1 cellular context compared by ENCODE assay signal in the genomic region with DNA sequence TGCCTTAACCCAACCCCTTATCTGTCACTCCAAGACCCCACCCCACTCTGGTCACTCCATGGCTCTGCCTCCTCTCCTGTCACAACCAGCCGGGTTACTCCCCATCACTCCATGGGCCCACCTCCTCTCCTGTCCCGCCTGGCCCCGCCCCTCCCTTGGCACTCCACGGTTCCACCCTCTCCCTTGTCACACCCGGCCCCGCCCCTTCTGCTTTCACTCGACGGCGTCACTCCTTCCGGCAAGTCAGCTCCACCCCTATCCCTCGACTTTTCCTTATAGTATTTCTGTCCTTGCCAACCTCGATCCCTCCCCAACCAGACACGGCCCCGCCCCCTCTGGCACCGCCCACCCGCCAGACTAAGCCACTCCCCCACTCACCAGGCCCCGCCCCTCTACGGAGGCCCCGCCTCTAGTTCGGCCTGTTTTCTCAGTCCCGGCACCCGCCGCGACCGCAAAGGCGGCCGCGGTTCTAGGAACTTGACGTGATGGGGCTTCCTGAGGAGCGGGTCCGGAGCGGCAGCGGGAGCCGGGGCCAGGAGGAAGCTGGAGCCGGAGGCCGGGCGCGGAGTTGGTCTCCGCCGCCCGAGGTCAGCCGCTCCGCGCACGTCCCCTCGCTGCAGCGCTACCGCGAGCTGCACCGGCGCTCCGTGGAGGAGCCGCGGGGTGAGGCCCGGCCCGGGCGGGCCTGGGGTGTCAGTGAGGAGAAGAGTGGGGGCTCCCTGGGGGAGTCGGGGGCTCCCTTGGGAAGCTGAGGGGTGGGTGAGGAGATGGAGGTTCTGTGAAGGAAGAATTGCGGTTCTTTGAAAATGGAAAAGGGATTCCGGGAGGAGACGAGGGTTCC.
TF ChIP-seq lines count a peak whose summit lies in the region.

A gene with protein sequence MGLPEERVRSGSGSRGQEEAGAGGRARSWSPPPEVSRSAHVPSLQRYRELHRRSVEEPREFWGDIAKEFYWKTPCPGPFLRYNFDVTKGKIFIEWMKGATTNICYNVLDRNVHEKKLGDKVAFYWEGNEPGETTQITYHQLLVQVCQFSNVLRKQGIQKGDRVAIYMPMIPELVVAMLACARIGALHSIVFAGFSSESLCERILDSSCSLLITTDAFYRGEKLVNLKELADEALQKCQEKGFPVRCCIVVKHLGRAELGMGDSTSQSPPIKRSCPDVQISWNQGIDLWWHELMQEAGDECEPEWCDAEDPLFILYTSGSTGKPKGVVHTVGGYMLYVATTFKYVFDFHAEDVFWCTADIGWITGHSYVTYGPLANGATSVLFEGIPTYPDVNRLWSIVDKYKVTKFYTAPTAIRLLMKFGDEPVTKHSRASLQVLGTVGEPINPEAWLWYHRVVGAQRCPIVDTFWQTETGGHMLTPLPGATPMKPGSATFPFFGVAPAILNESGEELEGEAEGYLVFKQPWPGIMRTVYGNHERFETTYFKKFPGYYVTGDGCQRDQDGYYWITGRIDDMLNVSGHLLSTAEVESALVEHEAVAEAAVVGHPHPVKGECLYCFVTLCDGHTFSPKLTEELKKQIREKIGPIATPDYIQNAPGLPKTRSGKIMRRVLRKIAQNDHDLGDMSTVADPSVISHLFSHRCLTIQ (plus strand): TSS at position 452 of the 841 bp plus-strand sequence. CDS start 34 bp downstream, at position 486.

TF ChIP-seq in HepG2, 621 proteins besides CTCF, POLR2A, EP300 and RAD21 (continued from another document and continues in another):
- TF ChIP-seq, protein P1, sequence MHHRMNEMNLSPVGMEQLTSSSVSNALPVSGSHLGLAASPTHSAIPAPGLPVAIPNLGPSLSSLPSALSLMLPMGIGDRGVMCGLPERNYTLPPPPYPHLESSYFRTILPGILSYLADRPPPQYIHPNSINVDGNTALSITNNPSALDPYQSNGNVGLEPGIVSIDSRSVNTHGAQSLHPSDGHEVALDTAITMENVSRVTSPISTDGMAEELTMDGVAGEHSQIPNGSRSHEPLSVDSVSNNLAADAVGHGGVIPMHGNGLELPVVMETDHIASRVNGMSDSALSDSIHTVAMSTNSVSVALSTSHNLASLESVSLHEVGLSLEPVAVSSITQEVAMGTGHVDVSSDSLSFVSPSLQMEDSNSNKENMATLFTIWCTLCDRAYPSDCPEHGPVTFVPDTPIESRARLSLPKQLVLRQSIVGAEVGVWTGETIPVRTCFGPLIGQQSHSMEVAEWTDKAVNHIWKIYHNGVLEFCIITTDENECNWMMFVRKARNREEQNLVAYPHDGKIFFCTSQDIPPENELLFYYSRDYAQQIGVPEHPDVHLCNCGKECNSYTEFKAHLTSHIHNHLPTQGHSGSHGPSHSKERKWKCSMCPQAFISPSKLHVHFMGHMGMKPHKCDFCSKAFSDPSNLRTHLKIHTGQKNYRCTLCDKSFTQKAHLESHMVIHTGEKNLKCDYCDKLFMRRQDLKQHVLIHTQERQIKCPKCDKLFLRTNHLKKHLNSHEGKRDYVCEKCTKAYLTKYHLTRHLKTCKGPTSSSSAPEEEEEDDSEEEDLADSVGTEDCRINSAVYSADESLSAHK (CRISPR knock-in tag; IDR thresholded peaks at IDR 0.05; ENCODE audit: borderline replicate concordance): no peak; the same call in 1 of the 2 replicates
- TF ChIP-seq, protein P2, sequence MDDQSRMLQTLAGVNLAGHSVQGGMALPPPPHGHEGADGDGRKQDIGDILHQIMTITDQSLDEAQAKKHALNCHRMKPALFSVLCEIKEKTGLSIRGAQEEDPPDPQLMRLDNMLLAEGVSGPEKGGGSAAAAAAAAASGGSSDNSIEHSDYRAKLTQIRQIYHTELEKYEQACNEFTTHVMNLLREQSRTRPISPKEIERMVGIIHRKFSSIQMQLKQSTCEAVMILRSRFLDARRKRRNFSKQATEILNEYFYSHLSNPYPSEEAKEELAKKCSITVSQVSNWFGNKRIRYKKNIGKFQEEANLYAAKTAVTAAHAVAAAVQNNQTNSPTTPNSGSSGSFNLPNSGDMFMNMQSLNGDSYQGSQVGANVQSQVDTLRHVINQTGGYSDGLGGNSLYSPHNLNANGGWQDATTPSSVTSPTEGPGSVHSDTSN (CRISPR knock-in tag; IDR thresholded peaks at IDR 0.05; ENCODE audit: borderline replicate concordance): no peak
- no peak for TF ChIP-seq FOXJ3 (CRISPR knock-in tag; IDR thresholded peaks at IDR 0.05; ENCODE audit: borderline replicate concordance)
- TF ChIP-seq, protein P3, sequence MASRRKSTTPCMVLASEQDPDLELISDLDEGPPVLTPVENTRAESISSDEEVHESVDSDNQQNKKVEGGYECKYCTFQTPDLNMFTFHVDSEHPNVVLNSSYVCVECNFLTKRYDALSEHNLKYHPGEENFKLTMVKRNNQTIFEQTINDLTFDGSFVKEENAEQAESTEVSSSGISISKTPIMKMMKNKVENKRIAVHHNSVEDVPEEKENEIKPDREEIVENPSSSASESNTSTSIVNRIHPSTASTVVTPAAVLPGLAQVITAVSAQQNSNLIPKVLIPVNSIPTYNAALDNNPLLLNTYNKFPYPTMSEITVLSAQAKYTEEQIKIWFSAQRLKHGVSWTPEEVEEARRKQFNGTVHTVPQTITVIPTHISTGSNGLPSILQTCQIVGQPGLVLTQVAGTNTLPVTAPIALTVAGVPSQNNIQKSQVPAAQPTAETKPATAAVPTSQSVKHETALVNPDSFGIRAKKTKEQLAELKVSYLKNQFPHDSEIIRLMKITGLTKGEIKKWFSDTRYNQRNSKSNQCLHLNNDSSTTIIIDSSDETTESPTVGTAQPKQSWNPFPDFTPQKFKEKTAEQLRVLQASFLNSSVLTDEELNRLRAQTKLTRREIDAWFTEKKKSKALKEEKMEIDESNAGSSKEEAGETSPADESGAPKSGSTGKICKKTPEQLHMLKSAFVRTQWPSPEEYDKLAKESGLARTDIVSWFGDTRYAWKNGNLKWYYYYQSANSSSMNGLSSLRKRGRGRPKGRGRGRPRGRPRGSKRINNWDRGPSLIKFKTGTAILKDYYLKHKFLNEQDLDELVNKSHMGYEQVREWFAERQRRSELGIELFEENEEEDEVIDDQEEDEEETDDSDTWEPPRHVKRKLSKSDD (CRISPR knock-in tag; IDR thresholded peaks at IDR 0.05; ENCODE audit: low read depth): no peak
- peak; percentile 66; the same call in 1 of the 2 replicates for TF ChIP-seq ZBTB1 (CRISPR knock-in tag; IDR thresholded peaks at IDR 0.05; ENCODE audit: borderline replicate concordance)
- peak; percentile 70; the same call in 1 of the 2 replicates for TF ChIP-seq ZNF607 (CRISPR knock-in tag; IDR thresholded peaks at IDR 0.05; ENCODE audit: borderline replicate concordance)
- no peak for TF ChIP-seq TEAD2 (CRISPR knock-in tag; IDR thresholded peaks at IDR 0.05)
- TF ChIP-seq, protein P4, sequence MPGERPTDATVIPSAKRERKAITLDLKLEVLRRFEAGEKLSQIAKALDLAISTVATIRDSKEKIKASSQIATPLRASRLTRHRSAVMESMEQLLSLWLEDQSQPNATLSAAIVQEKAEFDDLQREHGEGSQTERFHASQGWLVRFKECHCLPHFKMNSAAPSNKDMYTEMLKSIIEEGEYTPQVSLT (CRISPR knock-in tag; IDR thresholded peaks at IDR 0.05; ENCODE audit: borderline replicate concordance, low read depth): no peak
- TF ChIP-seq HNF4A (CRISPR knock-in tag; IDR thresholded peaks at IDR 0.05): no peak
- TF ChIP-seq KLF12 (CRISPR knock-in tag; IDR thresholded peaks at IDR 0.05; ENCODE audit: borderline replicate concordance): peak; percentile 89
- TF ChIP-seq, protein P5, sequence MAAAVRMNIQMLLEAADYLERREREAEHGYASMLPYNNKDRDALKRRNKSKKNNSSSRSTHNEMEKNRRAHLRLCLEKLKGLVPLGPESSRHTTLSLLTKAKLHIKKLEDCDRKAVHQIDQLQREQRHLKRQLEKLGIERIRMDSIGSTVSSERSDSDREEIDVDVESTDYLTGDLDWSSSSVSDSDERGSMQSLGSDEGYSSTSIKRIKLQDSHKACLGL (CRISPR knock-in tag; IDR thresholded peaks at IDR 0.05): no peak; the same call in 1 of the 2 replicates
- no peak for TF ChIP-seq SMAD9 (CRISPR knock-in tag; IDR thresholded peaks at IDR 0.05)
- peak; percentile 72; the same call in 1 of the 2 replicates for TF ChIP-seq SRY (CRISPR knock-in tag; IDR thresholded peaks at IDR 0.05)
- no peak for TF ChIP-seq PCBP1 (IDR thresholded peaks at IDR 0.05; ENCODE audit: borderline replicate concordance, low read depth, low read length)
- TF ChIP-seq SIX1 (CRISPR knock-in tag; IDR thresholded peaks at IDR 0.05; ENCODE audit: borderline replicate concordance): no peak
- no peak for TF ChIP-seq MEIS1 (CRISPR knock-in tag; IDR thresholded peaks at IDR 0.05; ENCODE audit: borderline replicate concordance)
- peak; percentile 87 for TF ChIP-seq RBFOX2 (IDR thresholded peaks at IDR 0.05; ENCODE audit: low read depth, low read length)
- TF ChIP-seq, protein P6, sequence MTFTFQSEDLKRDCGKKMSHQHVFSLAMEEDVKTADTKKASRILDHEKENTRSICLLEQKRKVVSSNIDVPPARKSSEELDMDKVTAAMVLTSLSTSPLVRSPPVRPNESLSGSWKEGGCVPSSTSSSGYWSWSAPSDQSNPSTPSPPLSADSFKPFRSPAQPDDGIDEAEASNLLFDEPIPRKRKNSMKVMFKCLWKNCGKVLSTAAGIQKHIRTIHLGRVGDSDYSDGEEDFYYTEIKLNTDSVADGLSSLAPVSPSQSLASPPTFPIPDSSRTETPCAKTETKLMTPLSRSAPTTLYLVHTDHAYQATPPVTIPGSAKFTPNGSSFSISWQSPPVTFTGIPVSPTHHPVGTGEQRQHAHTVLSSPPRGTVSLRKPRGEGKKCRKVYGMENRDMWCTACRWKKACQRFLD (CRISPR knock-in tag; IDR thresholded peaks at IDR 0.05; ENCODE audit: borderline replicate concordance): peak; percentile 91
- TF ChIP-seq ZNF713 (CRISPR knock-in tag; IDR thresholded peaks at IDR 0.05): peak; percentile 24; the same call in 1 of the 2 replicates
- no peak for TF ChIP-seq SOX5 (CRISPR knock-in tag; IDR thresholded peaks at IDR 0.05; ENCODE audit: borderline replicate concordance)
- TF ChIP-seq HMG20B (CRISPR knock-in tag; conservative IDR thresholded peaks at IDR 0.05): no peak
- TF ChIP-seq, protein P7, sequence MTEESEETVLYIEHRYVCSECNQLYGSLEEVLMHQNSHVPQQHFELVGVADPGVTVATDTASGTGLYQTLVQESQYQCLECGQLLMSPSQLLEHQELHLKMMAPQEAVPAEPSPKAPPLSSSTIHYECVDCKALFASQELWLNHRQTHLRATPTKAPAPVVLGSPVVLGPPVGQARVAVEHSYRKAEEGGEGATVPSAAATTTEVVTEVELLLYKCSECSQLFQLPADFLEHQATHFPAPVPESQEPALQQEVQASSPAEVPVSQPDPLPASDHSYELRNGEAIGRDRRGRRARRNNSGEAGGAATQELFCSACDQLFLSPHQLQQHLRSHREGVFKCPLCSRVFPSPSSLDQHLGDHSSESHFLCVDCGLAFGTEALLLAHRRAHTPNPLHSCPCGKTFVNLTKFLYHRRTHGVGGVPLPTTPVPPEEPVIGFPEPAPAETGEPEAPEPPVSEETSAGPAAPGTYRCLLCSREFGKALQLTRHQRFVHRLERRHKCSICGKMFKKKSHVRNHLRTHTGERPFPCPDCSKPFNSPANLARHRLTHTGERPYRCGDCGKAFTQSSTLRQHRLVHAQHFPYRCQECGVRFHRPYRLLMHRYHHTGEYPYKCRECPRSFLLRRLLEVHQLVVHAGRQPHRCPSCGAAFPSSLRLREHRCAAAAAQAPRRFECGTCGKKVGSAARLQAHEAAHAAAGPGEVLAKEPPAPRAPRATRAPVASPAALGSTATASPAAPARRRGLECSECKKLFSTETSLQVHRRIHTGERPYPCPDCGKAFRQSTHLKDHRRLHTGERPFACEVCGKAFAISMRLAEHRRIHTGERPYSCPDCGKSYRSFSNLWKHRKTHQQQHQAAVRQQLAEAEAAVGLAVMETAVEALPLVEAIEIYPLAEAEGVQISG (CRISPR knock-in tag; IDR thresholded peaks at IDR 0.05): peak; percentile 37
- no peak for TF ChIP-seq ZNF747 (CRISPR knock-in tag; IDR thresholded peaks at IDR 0.05; ENCODE audit: borderline replicate concordance)
- TF ChIP-seq TCF7L2 (IDR thresholded peaks at IDR 0.05; ENCODE audit: low read depth, low read length): no peak
- TF ChIP-seq ZEB1 (IDR thresholded peaks at IDR 0.05; ENCODE audit: insufficient replicate concordance, low read depth): no peak
- TF ChIP-seq HIVEP1 (CRISPR knock-in tag; IDR thresholded peaks at IDR 0.05): no peak
- TF ChIP-seq ARNTL (CRISPR knock-in tag; IDR thresholded peaks at IDR 0.05): no peak
- peak; percentile 74 for TF ChIP-seq NFYC (CRISPR knock-in tag; IDR thresholded peaks at IDR 0.05)
- TF ChIP-seq, protein P8, sequence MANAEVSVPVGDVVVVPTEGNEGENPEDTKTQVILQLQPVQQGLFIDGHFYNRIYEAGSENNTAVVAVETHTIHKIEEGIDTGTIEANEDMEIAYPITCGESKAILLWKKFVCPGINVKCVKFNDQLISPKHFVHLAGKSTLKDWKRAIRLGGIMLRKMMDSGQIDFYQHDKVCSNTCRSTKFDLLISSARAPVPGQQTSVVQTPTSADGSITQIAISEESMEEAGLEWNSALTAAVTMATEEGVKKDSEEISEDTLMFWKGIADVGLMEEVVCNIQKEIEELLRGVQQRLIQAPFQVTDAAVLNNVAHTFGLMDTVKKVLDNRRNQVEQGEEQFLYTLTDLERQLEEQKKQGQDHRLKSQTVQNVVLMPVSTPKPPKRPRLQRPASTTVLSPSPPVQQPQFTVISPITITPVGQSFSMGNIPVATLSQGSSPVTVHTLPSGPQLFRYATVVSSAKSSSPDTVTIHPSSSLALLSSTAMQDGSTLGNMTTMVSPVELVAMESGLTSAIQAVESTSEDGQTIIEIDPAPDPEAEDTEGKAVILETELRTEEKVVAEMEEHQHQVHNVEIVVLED (CRISPR knock-in tag; IDR thresholded peaks at IDR 0.05; ENCODE audit: borderline replicate concordance): no peak; the same call in 1 of the 2 replicates
- TF ChIP-seq, protein P9, sequence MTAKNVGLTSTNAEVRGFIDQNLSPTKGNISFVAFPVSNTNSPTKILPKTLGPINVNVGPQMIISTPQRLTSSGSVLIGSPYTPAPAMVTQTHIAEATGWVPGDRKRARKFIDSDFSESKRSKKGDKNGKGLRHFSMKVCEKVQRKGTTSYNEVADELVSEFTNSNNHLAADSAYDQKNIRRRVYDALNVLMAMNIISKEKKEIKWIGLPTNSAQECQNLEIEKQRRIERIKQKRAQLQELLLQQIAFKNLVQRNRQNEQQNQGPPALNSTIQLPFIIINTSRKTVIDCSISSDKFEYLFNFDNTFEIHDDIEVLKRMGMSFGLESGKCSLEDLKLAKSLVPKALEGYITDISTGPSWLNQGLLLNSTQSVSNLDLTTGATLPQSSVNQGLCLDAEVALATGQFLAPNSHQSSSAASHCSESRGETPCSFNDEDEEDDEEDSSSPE (CRISPR knock-in tag; IDR thresholded peaks at IDR 0.05): peak; percentile 49; the same call in 1 of the 2 replicates
- TF ChIP-seq ZNF768 (CRISPR knock-in tag; IDR thresholded peaks at IDR 0.05): peak; percentile 75
- no peak; the same call in 1 of the 2 replicates for TF ChIP-seq FOXA3 (CRISPR knock-in tag; IDR thresholded peaks at IDR 0.05)
- TF ChIP-seq ZSCAN9 (CRISPR knock-in tag; IDR thresholded peaks at IDR 0.05; ENCODE audit: borderline replicate concordance): no peak
- peak; percentile 70; the same call in 1 of the 2 replicates for TF ChIP-seq REPIN1 (CRISPR knock-in tag; IDR thresholded peaks at IDR 0.05; ENCODE audit: borderline replicate concordance, low read depth)
- TF ChIP-seq, protein P10, sequence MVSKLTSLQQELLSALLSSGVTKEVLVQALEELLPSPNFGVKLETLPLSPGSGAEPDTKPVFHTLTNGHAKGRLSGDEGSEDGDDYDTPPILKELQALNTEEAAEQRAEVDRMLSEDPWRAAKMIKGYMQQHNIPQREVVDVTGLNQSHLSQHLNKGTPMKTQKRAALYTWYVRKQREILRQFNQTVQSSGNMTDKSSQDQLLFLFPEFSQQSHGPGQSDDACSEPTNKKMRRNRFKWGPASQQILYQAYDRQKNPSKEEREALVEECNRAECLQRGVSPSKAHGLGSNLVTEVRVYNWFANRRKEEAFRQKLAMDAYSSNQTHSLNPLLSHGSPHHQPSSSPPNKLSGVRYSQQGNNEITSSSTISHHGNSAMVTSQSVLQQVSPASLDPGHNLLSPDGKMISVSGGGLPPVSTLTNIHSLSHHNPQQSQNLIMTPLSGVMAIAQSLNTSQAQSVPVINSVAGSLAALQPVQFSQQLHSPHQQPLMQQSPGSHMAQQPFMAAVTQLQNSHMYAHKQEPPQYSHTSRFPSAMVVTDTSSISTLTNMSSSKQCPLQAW (CRISPR knock-in tag; IDR thresholded peaks at IDR 0.05): peak; percentile 82
- no peak for TF ChIP-seq ZNF484 (CRISPR knock-in tag; IDR thresholded peaks at IDR 0.05; ENCODE audit: borderline replicate concordance, low read depth)
